ENCODE assay signal across 8 cellular contexts in the genomic region with DNA sequence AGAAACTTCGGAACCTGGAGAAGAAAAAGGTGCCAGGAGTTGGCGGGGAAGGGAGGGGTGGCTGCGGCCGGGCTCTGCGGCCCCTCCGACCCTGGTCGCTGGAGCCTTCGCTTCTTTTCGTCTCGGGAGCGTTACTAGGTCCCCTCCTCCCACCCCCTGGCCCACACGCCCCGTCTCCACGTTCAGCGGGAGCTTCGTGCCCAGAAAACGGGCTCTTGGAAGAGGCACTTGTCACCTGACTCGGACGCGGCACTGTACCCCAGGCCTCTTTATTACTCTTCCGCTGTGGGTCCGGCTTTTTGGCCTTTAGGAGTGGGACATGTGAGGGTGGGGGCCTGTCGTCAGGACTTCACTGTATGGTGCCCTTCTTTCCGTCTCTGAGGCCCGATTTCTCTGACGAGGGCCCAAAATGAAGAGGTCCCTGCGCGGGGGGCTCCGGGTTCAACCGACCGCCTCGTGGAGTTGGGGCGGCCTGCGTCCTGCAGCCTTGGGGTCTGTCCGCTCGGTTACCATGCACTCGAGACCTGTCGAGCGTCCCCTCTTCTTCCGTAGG. TPM values are rescaled to one million over a fixed set of nuclear protein-coding genes. Genes with fewer than 3 reads are reported as not detected.
DNase-seq lines count a peak whose midpoint lies in the region; ATAC-seq and TF ChIP-seq lines count a peak whose summit lies in the region.

No MANE protein-coding gene starts in this region.

- no peaks in the 10 kb centered on the region for H3K36me3 ChIP-seq in right atrium auricular region

- H3K36me3 Mint-ChIP-seq in activated naive CD4-positive, alpha-beta T cell treated with anti-CD3 and anti-CD28 coated beads, Interleukin-2, amount 10 ng/mL, durations not matched to agents 7 days and 5 days = peaks cover 20% of the 10 kb centered on the region

- no peaks in the 10 kb centered on the region for H3K27me3 ChIP-seq in right atrium auricular region

- peaks cover 44% of the 10 kb centered on the region for H3K4me1 Mint-ChIP-seq in activated naive CD4-positive, alpha-beta T cell treated with anti-CD3 and anti-CD28 coated beads, Interleukin-2, amount 10 ng/mL, durations not matched to agents 7 days and 5 days

- ATAC-seq in HG02623 (IDR thresholded peaks at IDR 0.05; ENCODE audit: unreplicated experiment) = no peak

- peak overlapping the region; percentile 97 for H3K4me3 Mint-ChIP-seq in activated naive CD4-positive, alpha-beta T cell treated with anti-CD3 and anti-CD28 coated beads, Interleukin-2, amount 10 ng/mL, durations not matched to agents 7 days and 5 days

- H3K9me3 ChIP-seq in right atrium auricular region = no peaks in the 10 kb centered on the region

- peak overlapping the region; percentile 98 for H3K27ac Mint-ChIP-seq in activated naive CD4-positive, alpha-beta T cell treated with anti-CD3 and anti-CD28 coated beads, Interleukin-2, amount 10 ng/mL, durations not matched to agents 7 days and 5 days

- H3K27ac ChIP-seq in right atrium auricular region = peak overlapping the region; percentile 98

- no peaks in the 10 kb centered on the region for H3K27me3 Mint-ChIP-seq in activated naive CD4-positive, alpha-beta T cell treated with anti-CD3 and anti-CD28 coated beads, Interleukin-2, amount 10 ng/mL, durations not matched to agents 7 days and 5 days

- peak overlapping the region; percentile 92 to 96 for H3K4me3 ChIP-seq in right atrium auricular region
- H3K4me3 ChIP-seq in skeletal muscle cell (ENCODE audit: low read depth, low read length) = peak overlapping the region; percentile 70

- TF ChIP-seq CTCF in right atrium auricular region (IDR thresholded peaks at IDR 0.05) = no peak

- DNase-seq in DMS 273 (lab: John Stamatoyannopoulos, UW; ENCODE audit: unreplicated experiment) (peak; percentile 50), DMS 273 treated with DMSO at 0.1 percent for 48 hours (lab: John Stamatoyannopoulos, UW) (no peak), M059J (ENCODE audit: low read depth) (peak; percentile 38), right atrium auricular region (ENCODE audit: low spot score) (no peak), skeletal muscle cell (ENCODE audit: low read depth) (no peak), occipital lobe (lab: John Stamatoyannopoulos, UW) (no peak)
- peak; percentile 44 for DNase-seq in activated naive CD4-positive, alpha-beta T cell treated with anti-CD3 and anti-CD28 coated beads, Interleukin-2, amount 10 ng/mL, durations not matched to agents 7 days and 5 days

- CTCF ChIA-PET in activated naive CD4-positive, alpha-beta T cell treated with anti-CD3 and anti-CD28 coated beads, Interleukin-2, amount 10 ng/mL, durations not matched to agents 7 days and 5 days (lab: Charles Lee) = interaction anchor here (1.6 kb wide), 1 partner anchor 55 kb away, joined by 6 read pairs; no protein-coding TSS in a partner anchor

- peaks cover 0 to 50% of the 10 kb centered on the region in 2 donors for H3K4me1 ChIP-seq in right atrium auricular region

- no peaks in the 10 kb centered on the region for H3K9me3 Mint-ChIP-seq in activated naive CD4-positive, alpha-beta T cell treated with anti-CD3 and anti-CD28 coated beads, Interleukin-2, amount 10 ng/mL, durations not matched to agents 7 days and 5 days

RNA-seq across cellular contexts. Expression of a gene that starts 1.2 kb away (rescaled TPM):
- 172 and 283 TPM in 2 replicates for total RNA-seq in M059J (2014; rRNA removed; shearing (Covaris generic))
- total RNA-seq in right atrium auricular region (100 to 1,000 TPM in 1 of 2 donors, 10 to 100 TPM in 1; 80.1 to 102 TPM), occipital lobe (292 TPM)

RNA-seq across cellular contexts. Expression of a gene that starts 52.7 kb away (rescaled TPM):
- total RNA-seq in M059J (2014; rRNA removed; shearing (Covaris generic)) = 22.5 and 40.3 TPM in 2 replicates
- 10 to 100 TPM; 13.3 to 16.0 TPM for total RNA-seq in right atrium auricular region
- total RNA-seq in occipital lobe = 12.2 TPM

Comparison
In these comparisons a context has a peak if more than half of its experiments do, and no peak if none do; other contexts are left out.
1. DNase-seq: peak in DMS 273 (single experiment), M059J (single experiment) and activated naive CD4-positive, alpha-beta T cell treated with anti-CD3 and anti-CD28 coated beads, Interleukin-2, amount 10 ng/mL, durations not matched to agents 7 days and 5 days (single experiment); none in DMS 273 treated with DMSO at 0.1 percent for 48 hours (single experiment), right atrium auricular region (single experiment), skeletal muscle cell (single experiment) and occipital lobe (single experiment).